Comparison of ENCODE assay signal across 8 cellular contexts in the genomic region with DNA sequence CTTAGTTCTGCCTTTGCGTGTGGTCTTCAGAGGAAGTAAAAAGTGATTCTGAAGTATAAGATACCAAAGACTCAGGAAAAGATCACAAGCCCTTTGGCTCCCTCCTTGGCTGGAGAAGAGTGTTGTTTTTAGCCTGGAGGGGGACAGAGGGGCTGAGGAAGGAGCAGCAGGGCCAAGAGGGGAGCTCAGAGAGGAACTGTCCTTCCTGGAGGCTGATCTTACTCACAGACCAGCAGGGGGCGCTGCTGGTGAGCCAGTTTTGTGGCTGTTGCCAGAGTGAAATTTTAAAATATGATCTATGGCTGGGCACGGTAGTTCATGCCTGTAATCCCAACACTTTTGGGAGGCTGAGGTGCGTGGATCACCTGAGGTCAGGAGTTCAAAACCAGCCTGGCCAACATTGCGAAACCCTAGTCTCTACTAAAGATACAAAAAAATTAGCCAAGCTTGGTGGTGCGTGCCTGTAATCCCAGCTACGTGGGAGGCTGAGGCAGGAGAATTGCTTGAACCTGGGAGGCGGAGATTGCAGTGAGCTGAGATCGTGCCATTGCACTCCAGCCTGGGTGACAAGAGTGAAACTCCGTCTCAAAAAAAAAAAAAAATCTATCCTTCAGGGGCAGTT.
DNase-seq lines count a peak whose midpoint lies in the region; ATAC-seq and TF ChIP-seq lines count a peak whose summit lies in the region.
"Not testable (repeated sequence)": the region's sequence is repeated elsewhere in the genome, so short reads cannot be mapped to it uniquely, and the experiment has no call there.

No MANE protein-coding gene starts in this region.

- H3K36me3 Mint-ChIP-seq in activated naive CD8-positive, alpha-beta T cell treated with anti-CD3 and anti-CD28 coated beads, Interleukin-2, amount 50 U/mL, for 24 hours (ENCODE audit: low read depth); stimulated activated naive B cell treated with anti-CD40 and anti-IgM and Interleukin-4, amounts not matched to agents 10 μg/mL and 1 μg/mL and 100 μg/mL, for 72 hours: not testable (repeated sequence)
- peaks cover 29% of the 10 kb centered on the region for H3K36me3 Mint-ChIP-seq in nephron progenitor cell (ENCODE audit: low read depth)

- not testable (repeated sequence) for ATAC-seq in activated naive CD8-positive, alpha-beta T cell treated with anti-CD3 and anti-CD28 coated beads, Interleukin-2, amount 50 U/mL, for 24 hours
- ATAC-seq in foreskin keratinocyte: peak; percentile 55
- ATAC-seq in stimulated activated naive B cell treated with anti-CD40 and anti-IgM and Interleukin-4, amounts not matched to agents 10 μg/mL and 1 μg/mL and 100 μg/mL, for 72 hours (replicated peaks): peak; percentile 41 to 49

- TF ChIP-seq CTCF in foreskin keratinocyte (conservative IDR thresholded peaks at IDR 0.05) (peak; percentile 74), nephron progenitor cell (IDR thresholded peaks at IDR 0.05) (peak; percentile 67)

- H3K27me3 ChIP-seq in foreskin keratinocyte: not testable (repeated sequence)

- not testable (repeated sequence) for H3K27ac Mint-ChIP-seq in activated naive CD8-positive, alpha-beta T cell treated with anti-CD3 and anti-CD28 coated beads, Interleukin-2, amount 50 U/mL, for 24 hours; nephron progenitor cell; stimulated activated naive B cell treated with anti-CD40 and anti-IgM and Interleukin-4, amounts not matched to agents 10 μg/mL and 1 μg/mL and 100 μg/mL, for 72 hours

- not testable (repeated sequence) for H3K4me1 Mint-ChIP-seq in activated naive CD8-positive, alpha-beta T cell treated with anti-CD3 and anti-CD28 coated beads, Interleukin-2, amount 50 U/mL, for 24 hours; stimulated activated naive B cell treated with anti-CD40 and anti-IgM and Interleukin-4, amounts not matched to agents 10 μg/mL and 1 μg/mL and 100 μg/mL, for 72 hours
- H3K4me1 Mint-ChIP-seq in nephron progenitor cell: peaks cover 10% of the 10 kb centered on the region

- not testable (repeated sequence) for H3K4me1 ChIP-seq in foreskin keratinocyte

- not testable (repeated sequence) for H3K9me3 Mint-ChIP-seq in activated naive CD8-positive, alpha-beta T cell treated with anti-CD3 and anti-CD28 coated beads, Interleukin-2, amount 50 U/mL, for 24 hours; nephron progenitor cell; stimulated activated naive B cell treated with anti-CD40 and anti-IgM and Interleukin-4, amounts not matched to agents 10 μg/mL and 1 μg/mL and 100 μg/mL, for 72 hours

- not testable (repeated sequence) for H3K27ac ChIP-seq in foreskin keratinocyte

- CTCF ChIA-PET in HEK293T (lab: Yijun Ruan, JAX): interaction anchor here (0.6 to 1.3 kb wide), 14 partner anchors 9 to 176 kb away, joined by 3 to 7 read pairs (median 4); no protein-coding TSS in a partner anchor

- H3K4me3 Mint-ChIP-seq in activated naive CD8-positive, alpha-beta T cell treated with anti-CD3 and anti-CD28 coated beads, Interleukin-2, amount 50 U/mL, for 24 hours; nephron progenitor cell; stimulated activated naive B cell treated with anti-CD40 and anti-IgM and Interleukin-4, amounts not matched to agents 10 μg/mL and 1 μg/mL and 100 μg/mL, for 72 hours: not testable (repeated sequence)

- POLR2A ChIA-PET in HEK293T (lab: Yijun Ruan, JAX): not testable (repeated sequence)

- not testable (repeated sequence) for H3K27me3 Mint-ChIP-seq in activated naive CD8-positive, alpha-beta T cell treated with anti-CD3 and anti-CD28 coated beads, Interleukin-2, amount 50 U/mL, for 24 hours; nephron progenitor cell (ENCODE audit: low read depth, poor library complexity)
- H3K27me3 Mint-ChIP-seq in stimulated activated naive B cell treated with anti-CD40 and anti-IgM and Interleukin-4, amounts not matched to agents 10 μg/mL and 1 μg/mL and 100 μg/mL, for 72 hours: peaks cover 9 to 25% of the 10 kb centered on the region in 2 donors

- DNase-seq in COLO829 (ENCODE audit: low spot score) (peak; percentile 9), HEK293T (ENCODE audit: extremely low spot score) (peak; percentile 56), NCI-H748 (lab: John Stamatoyannopoulos, UW; ENCODE audit: unreplicated experiment) (peak; percentile 45), foreskin keratinocyte (peak; percentile 8 to 25), nephron progenitor cell (peak; percentile 59)
- peak in 3 of 4 experiments; percentile 20 to 29 (median 24) for DNase-seq in activated CD4-positive, CD25-positive, alpha-beta regulatory T cell (lab: John Stamatoyannopoulos, UW)
- peak; percentile 70 for DNase-seq in activated naive CD8-positive, alpha-beta T cell treated with anti-CD3 and anti-CD28 coated beads, Interleukin-2, amount 50 U/mL, for 24 hours
- DNase-seq in stimulated activated naive B cell treated with anti-CD40 and anti-IgM and Interleukin-4, amounts not matched to agents 10 μg/mL and 1 μg/mL and 100 μg/mL, for 72 hours: not testable (repeated sequence)
